ENCODE assay signal across 8 cellular contexts in the genomic region with DNA sequence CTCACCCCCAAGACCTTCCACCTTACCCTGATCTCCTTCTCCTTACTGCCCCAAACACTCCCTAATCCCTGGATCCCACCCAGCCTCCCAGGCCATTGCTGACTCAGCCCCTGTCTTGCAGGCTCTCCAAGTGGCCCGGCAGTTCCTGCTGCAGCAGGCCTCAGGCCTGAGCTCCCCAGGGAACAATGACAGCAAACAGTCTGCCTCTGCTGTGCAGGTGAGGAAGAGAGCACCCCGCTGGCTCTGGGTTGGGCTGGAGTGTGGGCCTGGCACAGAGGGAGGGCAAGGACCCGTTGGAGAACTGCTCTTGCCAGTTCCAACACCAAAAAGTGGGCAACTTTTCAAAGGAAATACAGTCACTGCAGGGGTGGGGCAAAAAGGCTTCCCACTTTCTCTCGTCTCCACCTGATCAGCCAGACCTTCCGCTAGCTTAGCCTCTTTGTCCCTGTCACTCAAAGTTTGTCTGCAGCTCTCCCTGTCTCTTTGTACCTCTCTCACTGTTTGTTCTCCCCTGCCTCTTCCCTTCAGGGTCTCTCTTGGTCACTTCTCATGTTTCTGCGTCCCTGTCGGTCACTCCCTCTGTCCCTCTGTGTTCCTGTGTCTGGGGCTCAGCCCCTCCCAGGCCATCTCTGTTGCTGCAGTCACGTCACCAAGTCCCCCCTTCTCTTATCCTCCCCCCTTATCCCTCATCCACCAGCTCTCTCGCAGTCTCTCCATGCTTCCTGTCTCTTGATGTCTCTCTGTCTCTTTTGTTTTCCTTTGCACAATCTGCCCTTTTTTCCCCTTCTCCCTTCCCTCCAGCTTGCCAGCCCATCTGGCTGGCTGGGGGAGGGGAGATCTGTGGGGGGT. TPM values are rescaled to one million over a fixed set of nuclear protein-coding genes. Genes with fewer than 3 reads are reported as not detected.
DNase-seq lines count a peak whose midpoint lies in the region; ATAC-seq and TF ChIP-seq lines count a peak whose summit lies in the region.

No MANE protein-coding gene starts in this region.

- no peak for ATAC-seq in CD4-positive, CD25-positive, alpha-beta regulatory T cell (ENCODE audit: low read depth in 2 of 2)
- ATAC-seq in GM21825 (IDR thresholded peaks at IDR 0.05; ENCODE audit: unreplicated experiment), result no peak

- TF ChIP-seq EP300 in transverse colon (IDR thresholded peaks at IDR 0.05; ENCODE audit: low read depth), result no peak

- H3K9me3 ChIP-seq in CD4-positive, CD25-positive, alpha-beta regulatory T cell (ENCODE audit: control insufficient read depth in 2 of 2, low read length in 2 of 2), result no peaks in the 10 kb centered on the region
- H3K9me3 ChIP-seq in iPS-18a (ENCODE audit: control insufficient read depth, low read depth, low read length), result no peaks in the 10 kb centered on the region
- H3K9me3 ChIP-seq in transverse colon, result no peaks in the 10 kb centered on the region

- H3K9me3 Mint-ChIP-seq in CD4-positive, CD25-positive, alpha-beta regulatory T cell, result peaks cover 0 to 3% (median 0%) of the 10 kb centered on the region in 7 donors

- intact Hi-C loops in transverse colon (cut with DNase I; ENCODE audit: low total_unique reads), result no loop called here
- intact Hi-C loops in lower leg skin (cut with DNase I; ENCODE audit: low total_unique reads), result no loop called here

- peak overlapping the region; percentile 15 to 78 (median 71) for H3K27ac Mint-ChIP-seq in CD4-positive, CD25-positive, alpha-beta regulatory T cell

- H3K27ac ChIP-seq in CD4-positive, CD25-positive, alpha-beta regulatory T cell (ENCODE audit: insufficient read depth, low read length, poor library complexity, severe bottlenecking), result no peak overlapping the region
- H3K27ac ChIP-seq in iPS-18a (ENCODE audit: low read length), result peak overlapping the region; percentile 44
- H3K27ac ChIP-seq in transverse colon, result peak overlapping the region; percentile 41 to 60 (median 56)

- peaks cover 0 to 6% (median 2%) of the 10 kb centered on the region in 4 donors for H3K4me1 Mint-ChIP-seq in CD4-positive, CD25-positive, alpha-beta regulatory T cell

- no peaks in the 10 kb centered on the region for H3K36me3 ChIP-seq in CD4-positive, CD25-positive, alpha-beta regulatory T cell (ENCODE audit: control insufficient read depth, insufficient read depth, low read length)
- H3K36me3 ChIP-seq in iPS-18a (ENCODE audit: control insufficient read depth, low read depth, low read length) (no peaks in the 10 kb centered on the region), transverse colon (no peaks in the 10 kb centered on the region)

- WGBS in transverse colon (ENCODE audit: low coverage in 1 of 2), 2 donors, result 33 to 40% methylated on average over 4 to 9 of the region's 9 CpGs
- 40 to 44% methylated on average over 9 of the region's 9 CpGs for WGBS in lower leg skin, 2 donors

- H3K4me3 ChIP-seq in CD4-positive, CD25-positive, alpha-beta regulatory T cell (ENCODE audit: low read depth, low read length), result no peak overlapping the region
- H3K4me3 ChIP-seq in iPS-18a (ENCODE audit: low read length), result peak overlapping the region; percentile 45
- no peak overlapping the region for H3K4me3 ChIP-seq in transverse colon
- H3K4me3 ChIP-seq in lower leg skin (ENCODE audit: low read depth, poor library complexity, severe bottlenecking), result no peak overlapping the region

- H3K27me3 Mint-ChIP-seq in CD4-positive, CD25-positive, alpha-beta regulatory T cell, result no peaks in the 10 kb centered on the region

- no peaks in the 10 kb centered on the region for H3K27me3 ChIP-seq in CD4-positive, CD25-positive, alpha-beta regulatory T cell (ENCODE audit: control insufficient read depth, insufficient read depth, low read length)
- H3K27me3 ChIP-seq in iPS-18a (ENCODE audit: control insufficient read depth, insufficient read depth, low read length) (no peaks in the 10 kb centered on the region), transverse colon (no peaks in the 10 kb centered on the region)

- in situ Hi-C loops in transverse colon (cut with MboI; ENCODE audit: low pct_ligation_motif_present in 1 of 4, low pct_unique_long_range_greater_than_20kb in 1 of 4, low sequenced_read_pairs in 3 of 4), result loop anchor here in 1 of 4 donors (25.0 kb wide), 1 partner anchor 166 kb away; no protein-coding TSS in a partner anchor

- TF ChIP-seq POLR2A in transverse colon (IDR thresholded peaks at IDR 0.05) (no peak), lower leg skin (IDR thresholded peaks at IDR 0.05) (no peak)

- TF ChIP-seq CTCF in transverse colon (IDR thresholded peaks at IDR 0.05), result no peak
- TF ChIP-seq CTCF in lower leg skin (IDR thresholded peaks at IDR 0.05), result peak in 1 of 3 donors; percentile 71

- no peak overlapping the region for H3K4me3 Mint-ChIP-seq in CD4-positive, CD25-positive, alpha-beta regulatory T cell

- H3K36me3 Mint-ChIP-seq in CD4-positive, CD25-positive, alpha-beta regulatory T cell, result peaks cover 14% of the 10 kb centered on the region

- DNase-seq in CD4-positive, CD25-positive, alpha-beta regulatory T cell, result no peak
- DNase-seq in NCI-H1092 (lab: John Stamatoyannopoulos, UW), result peak; percentile 36
- DNase-seq in UCSD-AML1 (lab: John Stamatoyannopoulos, UW; ENCODE audit: unreplicated experiment), result peak; percentile 44
- no peak for DNase-seq in transverse colon
- DNase-seq in activated T-cell treated with anti-CD3 and anti-CD28 coated beads for 4 hours, result no peak
- DNase-seq in lower leg skin (ENCODE audit: low spot score in 2 of 2), result no peak

- no peaks in the 10 kb centered on the region for H3K4me1 ChIP-seq in CD4-positive, CD25-positive, alpha-beta regulatory T cell (ENCODE audit: control insufficient read depth, insufficient read depth, low read length, poor library complexity, severe bottlenecking)
- H3K4me1 ChIP-seq in iPS-18a (ENCODE audit: control insufficient read depth, low read depth, low read length) (peaks cover 45% of the 10 kb centered on the region), transverse colon (peaks cover 18 to 35% (median 29%) of the 10 kb centered on the region in 4 donors)

- H3K9ac ChIP-seq in iPS-18a (ENCODE audit: low read length), result no peak overlapping the region

RNA-seq across cellular contexts. Expression of a gene that starts 31.9 kb away (rescaled TPM):
- 9.9 TPM for total RNA-seq in CD4-positive, CD25-positive, alpha-beta regulatory T cell
- polyA plus RNA-seq in CD4-positive, CD25-positive, alpha-beta regulatory T cell, result under 1 TPM; 0.26 to 0.49 (median 0.33) TPM
- total RNA-seq in transverse colon (10 to 100 TPM; 13.8 to 45.6 (median 17.2) TPM), lower leg skin (10 to 100 TPM in 2 of 4 donors, 1 to 10 TPM in 2; 7.5 to 11.6 (median 10.1) TPM)

Comparison
In these comparisons a context has a peak if more than half of its experiments do, and no peak if none do; other contexts are left out.
1. DNase-seq: peak in NCI-H1092 (single experiment) and UCSD-AML1 (single experiment); none in CD4-positive, CD25-positive, alpha-beta regulatory T cell (0 of 3), transverse colon (single experiment), activated T-cell treated with anti-CD3 and anti-CD28 coated beads for 4 hours (single experiment) and lower leg skin (0 of 2).